In the genomic region with DNA sequence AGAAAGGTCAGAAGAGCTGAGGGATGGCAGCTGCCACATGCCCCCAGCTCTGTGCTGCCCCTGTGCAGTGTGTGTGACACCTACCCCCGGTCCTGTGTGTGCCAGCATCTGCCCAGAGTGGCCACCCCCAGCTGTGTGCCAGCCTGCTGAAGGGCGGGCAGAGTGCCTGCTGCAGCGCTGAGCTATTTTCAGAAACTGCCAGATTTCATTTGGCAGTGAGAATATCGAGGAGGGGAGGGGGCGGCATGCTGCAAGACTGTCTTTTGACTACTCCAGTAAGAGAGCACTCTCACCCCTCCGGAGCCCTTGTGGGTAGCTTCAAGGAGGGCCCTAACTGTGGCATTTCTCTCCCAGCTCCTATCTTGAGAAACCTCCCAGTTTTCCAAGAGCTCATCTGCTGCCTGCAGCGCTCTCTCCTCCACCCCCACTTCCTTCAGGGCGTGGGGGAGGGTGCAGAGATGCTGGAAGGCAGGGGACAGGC, we compare ENCODE assay signal across 1 cellular context.
TF ChIP-seq lines count a peak whose summit lies in the region.

No MANE protein-coding gene starts in this region.

TF ChIP-seq in IMR-90, 13 proteins besides CTCF, POLR2A, EP300 and RAD21:
- TF ChIP-seq MXI1 (IDR thresholded peaks at IDR 0.05; ENCODE audit: borderline replicate concordance, low read depth, low read length) (no peak), SMC3 (IDR thresholded peaks at IDR 0.05; ENCODE audit: low read depth, low read length) (no peak), CHD1 (IDR thresholded peaks at IDR 0.05; ENCODE audit: low read depth, low read length) (no peak), MAZ (IDR thresholded peaks at IDR 0.05; ENCODE audit: borderline replicate concordance, low read depth, low read length) (no peak), RCOR1 (IDR thresholded peaks at IDR 0.05; ENCODE audit: insufficient replicate concordance, low read length) (no peak), FOS (IDR thresholded peaks at IDR 0.05; ENCODE audit: low read depth, low read length) (no peak), CEBPB (IDR thresholded peaks at IDR 0.05; ENCODE audit: low read depth, low read length) (no peak)
- TF ChIP-seq, protein P1, sequence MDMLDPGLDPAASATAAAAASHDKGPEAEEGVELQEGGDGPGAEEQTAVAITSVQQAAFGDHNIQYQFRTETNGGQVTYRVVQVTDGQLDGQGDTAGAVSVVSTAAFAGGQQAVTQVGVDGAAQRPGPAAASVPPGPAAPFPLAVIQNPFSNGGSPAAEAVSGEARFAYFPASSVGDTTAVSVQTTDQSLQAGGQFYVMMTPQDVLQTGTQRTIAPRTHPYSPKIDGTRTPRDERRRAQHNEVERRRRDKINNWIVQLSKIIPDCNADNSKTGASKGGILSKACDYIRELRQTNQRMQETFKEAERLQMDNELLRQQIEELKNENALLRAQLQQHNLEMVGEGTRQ (IDR thresholded peaks at IDR 0.05; ENCODE audit: low read depth, low read length), result no peak
